ENCODE assay signal across 11 cellular contexts in the genomic region with DNA sequence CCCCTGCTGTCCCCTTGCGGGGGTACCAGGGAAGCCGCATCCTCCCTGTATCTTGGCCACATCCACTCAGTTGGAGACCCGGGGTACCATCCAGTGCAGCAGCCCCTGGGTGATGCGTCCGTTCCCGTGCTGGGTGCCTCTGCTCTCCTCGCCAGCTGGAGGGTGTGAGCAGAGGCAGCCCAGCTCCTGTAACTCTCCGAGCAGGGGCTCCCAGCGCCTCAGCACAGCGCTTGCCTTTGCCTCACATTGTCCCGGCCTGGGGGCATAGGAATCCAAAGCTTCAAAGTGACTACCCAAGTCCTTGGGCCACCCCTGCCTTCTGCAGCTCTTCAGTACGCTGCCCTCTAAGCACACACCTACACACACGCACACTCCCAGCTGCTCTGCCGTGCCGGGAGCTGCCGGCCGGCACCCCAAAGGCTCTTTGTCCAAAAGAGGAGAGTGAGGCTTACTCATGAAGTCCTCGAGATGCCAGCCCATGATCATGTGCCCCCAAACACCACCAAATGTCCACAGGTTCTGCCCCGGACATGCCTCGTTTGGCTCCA. TPM values are rescaled to one million over a fixed set of nuclear protein-coding genes. Genes with fewer than 3 reads are reported as not detected.
DNase-seq lines count a peak whose midpoint lies in the region; ATAC-seq, FAIRE-seq and TF ChIP-seq lines count a peak whose summit lies in the region.
"Had no signal": no experiment of that assay in that cellular context is flagged by ENCODE, and none has a peak within 500 bp of the region (broad histone marks: within the 10 kb centered on the region; RNA-seq: fewer than 3 reads in every experiment).

No MANE protein-coding gene starts in this region.

- no peak for FAIRE-seq in RCC 7860 (lab: Jason Lieb, UNC)

- ATAC-seq in mucosa of descending colon (peak; percentile 4), aorta (ENCODE audit: low FRiP score) (peak; percentile 28), GM18858 (IDR thresholded peaks at IDR 0.05; ENCODE audit: unreplicated experiment) (no peak)

- peak overlapping the region; percentile 79 to 96 (median 92) for H3K27ac ChIP-seq in esophagus squamous epithelium
- H3K27ac ChIP-seq in aorta (ENCODE audit: low read depth in 1 of 2, low read length in 2 of 2), result peak overlapping the region in 1 of 2 donors; percentile 78
- H3K27ac ChIP-seq: C4-2B had no signal

- H3K4me1 ChIP-seq in esophagus squamous epithelium (peaks cover 18 to 74% (median 35%) of the 10 kb centered on the region in 3 donors), mucosa of descending colon (ENCODE audit: low read depth) (peaks cover 6% of the 10 kb centered on the region), aorta (ENCODE audit: control insufficient read depth in 1 of 2, insufficient read depth in 2 of 2, low read length in 2 of 2) (no peaks in the 10 kb centered on the region)

- H3K36me3 ChIP-seq in esophagus squamous epithelium (peaks cover 0 to 6% (median 0%) of the 10 kb centered on the region in 3 donors), mucosa of descending colon (ENCODE audit: low read depth) (no peaks in the 10 kb centered on the region), aorta (ENCODE audit: control insufficient read depth in 1 of 2, insufficient read depth in 2 of 2, low read length in 1 of 2) (no peaks in the 10 kb centered on the region)

- intact Hi-C loops in esophagus squamous epithelium (cut with DNase I), result loop anchor here (5.0 kb wide), 1 partner anchor 76 kb away; no protein-coding TSS in a partner anchor
- intact Hi-C loops in mucosa of descending colon (cut with DNase I, micrococcal nuclease), result no loop called here
- intact Hi-C loops in aorta (cut with DNase I), result loop anchor here (5.0 to 10.0 kb wide), 2 partner anchors 66 to 157 kb away; no protein-coding TSS in a partner anchor

- TF ChIP-seq CTCF in esophagus squamous epithelium (IDR thresholded peaks at IDR 0.05), result no peak
- no peak for TF ChIP-seq CTCF in mucosa of descending colon (IDR thresholded peaks at IDR 0.05)

- WGBS in esophagus squamous epithelium, 2 donors, result 30 to 42% methylated on average over 10 to 11 of the region's 20 CpGs
- WGBS in aorta, 2 donors, result 2 to 7% methylated on average over 20 of the region's 20 CpGs

- peaks cover 0 to 5% (median 0%) of the 10 kb centered on the region in 4 donors for H3K27me3 ChIP-seq in esophagus squamous epithelium
- no peaks in the 10 kb centered on the region for H3K27me3 ChIP-seq in aorta (ENCODE audit: control insufficient read depth in 1 of 2, insufficient read depth in 2 of 2, low read length in 1 of 2)

- H3K9me3 ChIP-seq in esophagus squamous epithelium (no peaks in the 10 kb centered on the region), mucosa of descending colon (no peaks in the 10 kb centered on the region), aorta (ENCODE audit: control insufficient read depth, low read length) (no peaks in the 10 kb centered on the region)

- TF ChIP-seq POLR2A in esophagus squamous epithelium (IDR thresholded peaks at IDR 0.05), result no peak

- H3K4me3 ChIP-seq in esophagus squamous epithelium (peak overlapping the region; percentile 32 to 69 (median 60)), mucosa of descending colon (peak overlapping the region; percentile 11), aorta (ENCODE audit: low read length in 2 of 2) (peak overlapping the region; percentile 21 to 28)

- DNase-seq in NCI-H82 (lab: John Stamatoyannopoulos, UW) (peak; percentile 48), NCI-H82 treated with DMSO at 0.1 percent for 48 hours (lab: John Stamatoyannopoulos, UW; ENCODE audit: unreplicated experiment) (no peak), esophagus squamous epithelium (lab: John Stamatoyannopoulos, UW) (no peak), mucosa of descending colon (no peak), aorta (no peak), RCC 7860 (ENCODE audit: low spot score) (no peak), retina (no peak)
- DNase-seq: NCI-H2029 treated with DMSO at 0.1 percent for 48 hours; stimulated activated naive CD8-positive, alpha-beta T cell treated with anti-CD3 and anti-CD28 coated beads, Interleukin-15, Interleukin-2, amounts not matched to agents 100 U/mL and 50 U/mL, for 24 hours had no signal

RNA-seq across cellular contexts. Expression of a gene that starts 0.7 kb away (rescaled TPM):
- 10 to 100 TPM in 1 of 4 donors, 1 to 10 TPM in 3; 2.4 to 24.6 (median 7.6) TPM for total RNA-seq in esophagus squamous epithelium
- 10 to 100 TPM in 2 of 3 donors, 1 to 10 TPM in 1; 4.1 to 50.9 (median 11.6) TPM for total RNA-seq in mucosa of descending colon
- total RNA-seq in aorta, result 10 to 100 TPM; 36.7 to 44.8 TPM
- polyA plus RNA-seq in aorta, result 10 to 100 TPM; 13.4 to 51.2 TPM

Comparison
In these comparisons a context has a peak if more than half of its experiments do, and no peak if none do; other contexts are left out.
1. intact Hi-C loops: an anchor here in esophagus squamous epithelium (5.0 kb wide) and aorta (5.0 to 10.0 kb wide); none called in mucosa of descending colon.